Comparison of ENCODE assay signal across 26 cellular contexts in genomic region chrX:1139101-1139500, GRCh38.
"Had no signal": no experiment of that assay in that cellular context is flagged by ENCODE, and none has a peak within 500 bp of the region (broad histone marks: within the 10 kb centered on the region; RNA-seq: fewer than 3 reads in every experiment).

No MANE protein-coding gene starts in this region.

- H3K27me3 Mint-ChIP-seq: memory B cell; stimulated activated memory B cell treated with anti-CD40 and anti-IgM and Interleukin-4, amounts not matched to agents 10 μg/mL and 1 μg/mL and 100 μg/mL, for 72 hours had no signal

- H3K4me1 Mint-ChIP-seq: memory B cell; mesothelial cell of epicardium; naive B cell; stimulated activated memory B cell treated with anti-CD40 and anti-IgM and Interleukin-4, amounts not matched to agents 10 μg/mL and 1 μg/mL and 100 μg/mL, for 72 hours had no signal

- H3K4me3 Mint-ChIP-seq: memory B cell; mesothelial cell of epicardium; naive B cell; natural killer cell treated with Interleukin-12 subunit alpha and Interleukin-12 subunit beta and Interleukin-15 and Interleukin-18, amount 100 ng/mL, for 72 hours; neural crest cell; stimulated activated memory B cell treated with anti-CD40 and anti-IgM and Interleukin-4, amounts not matched to agents 10 μg/mL and 1 μg/mL and 100 μg/mL, for 72 hours had no signal

- H3K9me3 ChIP-seq: colonic mucosa, esophagus squamous epithelium, mucosa of descending colon, right lobe of liver, testis, upper lobe of right lung, uterus had no signal

- H2AFZ ChIP-seq: parathyroid adenoma had no signal

- H3K4me1 ChIP-seq: colonic mucosa, esophagus squamous epithelium, parathyroid adenoma, right lobe of liver, testis, tibial artery, upper lobe of right lung, uterus had no signal

- H3K27ac ChIP-seq: colonic mucosa, esophagus squamous epithelium, parathyroid adenoma, right lobe of liver, testis, tibial artery, upper lobe of right lung, uterus had no signal

- H3K9me3 Mint-ChIP-seq: natural killer cell treated with Interleukin-12 subunit alpha and Interleukin-12 subunit beta and Interleukin-15 and Interleukin-18, amount 100 ng/mL, for 72 hours had no signal

- H3K9ac ChIP-seq: parathyroid adenoma had no signal

- H3K27ac Mint-ChIP-seq: memory B cell; mesothelial cell of epicardium; naive B cell; natural killer cell treated with Interleukin-12 subunit alpha and Interleukin-12 subunit beta and Interleukin-15 and Interleukin-18, amount 100 ng/mL, for 72 hours; progenitor cell of endocrine pancreas; stimulated activated memory B cell treated with anti-CD40 and anti-IgM and Interleukin-4, amounts not matched to agents 10 μg/mL and 1 μg/mL and 100 μg/mL, for 72 hours had no signal

- H3K36me3 ChIP-seq: colonic mucosa, esophagus squamous epithelium, right lobe of liver, tibial artery, upper lobe of right lung, uterus had no signal

- H3K79me2 ChIP-seq: parathyroid adenoma had no signal

- H3K4me3 ChIP-seq: colonic mucosa, esophagus squamous epithelium, lung, mucosa of descending colon, right lobe of liver, smooth muscle cell, testis, tibial artery, upper lobe of right lung, uterus had no signal

- H3K36me3 Mint-ChIP-seq: memory B cell; mesothelial cell of epicardium; natural killer cell treated with Interleukin-12 subunit alpha and Interleukin-12 subunit beta and Interleukin-15 and Interleukin-18, amount 100 ng/mL, for 72 hours had no signal

- H3K4me2 ChIP-seq: smooth muscle cell had no signal

- H3K27me3 ChIP-seq: colonic mucosa, right lobe of liver, testis, upper lobe of right lung, uterus had no signal

- DNase-seq: colonic mucosa; dermis blood vessel endothelial cell; effector memory CD4-positive, alpha-beta T cell; erythroblast; esophagus squamous epithelium; foreskin melanocyte; kidney; mucosa of descending colon; naive B cell; stimulated activated CD4-positive, alpha-beta T cell treated with anti-CD3 and anti-CD28 coated beads, Interleukin-4, amount 100 ng/mL, for 4 hours; stimulated activated naive CD8-positive, alpha-beta T cell treated with anti-CD3 and anti-CD28 coated beads, Interleukin-15, Interleukin-2, amounts not matched to agents 100 U/mL and 50 U/mL, for 24 hours; substantia nigra; testis; upper lobe of right lung; uterus had no signal
